In the genomic region with DNA sequence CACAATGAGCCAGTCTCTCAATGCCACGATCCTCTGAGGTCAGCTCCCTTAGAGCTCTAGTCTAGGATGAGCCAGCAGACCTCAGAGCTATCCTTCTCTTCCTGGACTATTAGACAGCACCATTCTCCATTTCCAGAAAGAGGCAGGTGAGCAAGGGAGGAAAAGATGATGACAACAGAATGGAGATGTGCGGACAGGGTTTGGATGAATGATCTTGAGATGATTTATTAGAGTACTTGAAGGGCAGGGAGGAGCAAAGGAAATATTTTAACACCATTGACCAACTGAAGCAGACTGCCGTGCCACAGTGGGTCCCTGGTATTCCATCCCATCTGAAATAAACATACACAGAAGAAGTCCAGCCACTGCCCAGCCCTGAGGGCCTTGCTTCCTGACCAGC, we compare ENCODE assay signal across 24 cellular contexts.
"Had no signal": no experiment of that assay in that cellular context is flagged by ENCODE, and none has a peak within 500 bp of the region (broad histone marks: within the 10 kb centered on the region; RNA-seq: fewer than 3 reads in every experiment).

No MANE protein-coding gene starts in this region.

- H3K4me3 ChIP-seq: cardiac muscle cell, heart right ventricle, left lung, lung, neural progenitor cell, ovary, prostate gland, spleen, thyroid gland had no signal

- H3K27me3 ChIP-seq: cardiac muscle cell, heart right ventricle, left lung, neural progenitor cell, ovary, thyroid gland had no signal

- FAIRE-seq: endometrium had no signal

- H3K4me1 ChIP-seq: heart right ventricle, left lung, prostate gland, spleen had no signal

- ATAC-seq: activated CD4-positive, alpha-beta T cell treated with anti-CD3 and anti-CD28 coated beads for 36 hours; heart right ventricle; left lung; naive thymus-derived CD4-positive, alpha-beta T cell; stimulated activated naive CD8-positive, alpha-beta T cell treated with anti-CD3 and anti-CD28 coated beads, Interleukin-15, Interleukin-2, amounts not matched to agents 100 U/mL and 50 U/mL, for 24 hours had no signal

- H3K9ac ChIP-seq: neural progenitor cell had no signal

- H3K9me3 ChIP-seq: heart right ventricle, left lung, ovary, prostate gland, spleen, thyroid gland had no signal

- H2AFZ ChIP-seq: neural progenitor cell had no signal

- H3K36me3 ChIP-seq: cardiac muscle cell, heart right ventricle, left lung, neural progenitor cell, ovary, prostate gland, spleen, thyroid gland had no signal

- DNase-seq: activated B cell treated with CpG ODN at 0.5 μM for 24 hours; activated CD4-positive, alpha-beta memory T cell treated with anti-CD3 and anti-CD28 coated beads for 36 hours; activated CD4-positive, alpha-beta T cell treated with anti-CD3 and anti-CD28 coated beads for 36 hours; activated effector memory CD4-positive, alpha-beta T cell treated with Interleukin-2 at 50 U/mL for 16 hours; activated naive CD4-positive, alpha-beta T cell treated with anti-CD3 and anti-CD28 coated beads for 36 hours; activated naive CD8-positive, alpha-beta T cell treated with anti-CD3 and anti-CD28 coated beads, Interleukin-2, amount 10 ng/mL, durations not matched to agents 7 days and 5 days; activated T-cell treated with anti-CD3 and anti-CD28 coated beads, Interleukin-2, amount 50 U/mL, for 48 hours; amniotic stem cell; effector CD4-positive, alpha-beta T cell; heart right ventricle; islet precursor cell; left lung; naive thymus-derived CD4-positive, alpha-beta T cell; ovary; spleen; stimulated activated CD4-positive, alpha-beta T cell treated with anti-CD3 and anti-CD28 coated beads, Interleukin-4, amount 100 ng/mL, for 24 hours; stimulated activated naive CD8-positive, alpha-beta T cell treated with anti-CD3 and anti-CD28 coated beads, Interleukin-15, Interleukin-2, amounts not matched to agents 100 U/mL and 50 U/mL, for 24 hours; T-helper 9 cell had no signal

- H3K27ac ChIP-seq: cardiac muscle cell, heart right ventricle, left lung, neural progenitor cell, ovary, prostate gland, spleen, thyroid gland had no signal
